1 cellular context compared by ENCODE assay signal in genomic region chr17:82240506-82241182, GRCh38.
TF ChIP-seq lines count a peak whose summit lies in the region.

No MANE protein-coding gene starts in this region.

TF ChIP-seq in GM23338, 12 proteins besides CTCF, POLR2A, EP300 and RAD21 (continued from another document):
- no peak for TF ChIP-seq ETS1 (IDR thresholded peaks at IDR 0.05)
- TF ChIP-seq EZH2phosphoT487 (IDR thresholded peaks at IDR 0.05; ENCODE audit: unreplicated experiment): no peak
- no peak for TF ChIP-seq NANOG (IDR thresholded peaks at IDR 0.05; ENCODE audit: borderline replicate concordance)
- no peak for TF ChIP-seq ZNF462 (CRISPR knock-in tag; IDR thresholded peaks at IDR 0.05)
- no peak for TF ChIP-seq ZNF114 (CRISPR knock-in tag; IDR thresholded peaks at IDR 0.05)
- TF ChIP-seq CREB1 (CRISPR knock-in tag; IDR thresholded peaks at IDR 0.05; ENCODE audit: low read depth): no peak
